ENCODE assay signal across 22 cellular contexts in the genomic region with DNA sequence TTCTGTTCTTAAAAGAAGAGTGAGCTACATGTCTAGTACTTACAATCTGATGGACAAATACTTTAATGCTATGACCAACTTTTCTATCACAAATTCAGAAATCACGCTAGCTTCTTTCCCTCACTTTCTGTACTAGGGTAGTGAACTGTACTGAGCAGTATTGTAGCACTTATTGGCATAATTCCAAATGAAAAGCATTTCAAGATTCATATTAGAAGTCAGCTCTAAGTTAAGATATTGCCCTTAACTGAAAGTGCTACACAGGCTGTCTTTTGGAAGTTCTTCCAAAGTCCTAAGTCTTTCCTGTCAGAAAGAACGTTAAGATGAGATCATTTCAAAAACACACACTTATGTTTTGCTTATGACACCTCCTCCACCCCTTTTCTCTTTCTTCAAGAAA. TPM values are rescaled to one million over a fixed set of nuclear protein-coding genes. Genes with fewer than 3 reads are reported as not detected.
DNase-seq lines count a peak whose midpoint lies in the region; ATAC-seq, FAIRE-seq and TF ChIP-seq lines count a peak whose summit lies in the region.
"Had no signal": no experiment of that assay in that cellular context is flagged by ENCODE, and none has a peak within 500 bp of the region (broad histone marks: within the 10 kb centered on the region; RNA-seq: fewer than 3 reads in every experiment).

No MANE protein-coding gene starts in this region.

- H3K27ac ChIP-seq in Karpas-422 (ENCODE audit: low read length): 0 out of 2 replicates have a peak overlapping the region, but pooled peaks have one; percentile 22
- H3K27ac ChIP-seq in K562 (ENCODE audit: extremely low read depth, low read depth, low read length): peak overlapping the region; percentile 0; the same call in 1 of the 3 replicates
- no peak overlapping the region for H3K27ac ChIP-seq in foreskin keratinocyte
- H3K27ac ChIP-seq: pancreas, Peyer's patch, spleen had no signal

- H3K79me2 ChIP-seq in Karpas-422 (ENCODE audit: low read length): peaks cover 96% of the 10 kb centered on the region
- peaks cover 92% of the 10 kb centered on the region for H3K79me2 ChIP-seq in K562 (ENCODE audit: control insufficient read depth, insufficient read depth, low read length)

- H3K27me3 ChIP-seq in Karpas-422 (ENCODE audit: low read length): no peaks in the 10 kb centered on the region
- no peaks in the 10 kb centered on the region for H3K27me3 ChIP-seq in K562 (ENCODE audit: control insufficient read depth in 2 of 2, insufficient read depth in 2 of 2, low read length in 2 of 2)
- no peaks in the 10 kb centered on the region for H3K27me3 ChIP-seq in skeletal muscle satellite cell (ENCODE audit: control insufficient read depth, insufficient read depth, low read length)
- no peaks in the 10 kb centered on the region for H3K27me3 ChIP-seq in foreskin keratinocyte
- H3K27me3 ChIP-seq: BE2C, esophagus muscularis mucosa, pancreas, Peyer's patch, spleen, tibial nerve had no signal

- DNase-seq in Karpas-422 (no peak), K562 (ENCODE audit: extremely low read depth in 1 of 4, low spot score in 3 of 4) (peak in 1 of 4 experiments; percentile 17), left cardiac atrium (no peak), DMS114 treated with DMSO at 0.1 percent for 48 hours (lab: John Stamatoyannopoulos, UW; ENCODE audit: unreplicated experiment) (no peak), foreskin keratinocyte (no peak)
- no peak for DNase-seq in stimulated activated CD8-positive, alpha-beta memory T cell treated with anti-CD3 and anti-CD28 coated beads, Interleukin-4, amount 100 ng/mL, for 48 hours
- DNase-seq: activated CD4-positive, alpha-beta T cell treated with anti-CD3 and anti-CD28 coated beads, Interleukin-2, amount 50 U/mL, for 1 hour; activated naive CD4-positive, alpha-beta T cell treated with anti-CD3 and anti-CD28 coated beads, Interleukin-2, amount 50 U/mL, for 16 hours; activated T-cell treated with anti-CD3 and anti-CD28 coated beads for 4 hours; BE2C; hypothalamus; KBM-7; kidney glomerular epithelial cell; NCI-H748 treated with DMSO at 0.1 percent for 48 hours; pancreas; Peyer's patch; spleen had no signal

- H2AFZ ChIP-seq in Karpas-422 (ENCODE audit: low read length) (no peak overlapping the region), K562 (ENCODE audit: low read depth, low read length) (no peak overlapping the region)

- TF ChIP-seq CTCF in K562 (IDR thresholded peaks at IDR 0.05 in 2 of 3, conservative IDR thresholded peaks at IDR 0.05 in 1 of 3; ENCODE audit: insufficient read depth in 2 of 3, low read depth in 1 of 3, low read length in 3 of 3) (no peak), foreskin keratinocyte (conservative IDR thresholded peaks at IDR 0.05) (no peak)

- TF ChIP-seq EP300 in K562 (IDR thresholded peaks at IDR 0.05; ENCODE audit: low read length): no peak

- no peaks in the 10 kb centered on the region for H3K9me2 ChIP-seq in Karpas-422 (replicated peaks; ENCODE audit: insufficient read depth, low read length)

- CTCF ChIA-PET in K562 (lab: Yijun Ruan, JAX; ENCODE audit: low intra/inter-chr PET ratio): no interaction called here

- ATAC-seq in K562 (no peak; the same call in 2 of the 3 replicates), left cardiac atrium (peak; percentile 44), foreskin keratinocyte (no peak), GM18868 (IDR thresholded peaks at IDR 0.05; ENCODE audit: unreplicated experiment) (no peak)
- ATAC-seq: pancreas had no signal

- FAIRE-seq in K562 (lab: Jason Lieb, UNC): peak; percentile 32
- FAIRE-seq: pancreas had no signal

- H3K36me3 ChIP-seq in Karpas-422 (ENCODE audit: insufficient read depth, low read length) (no peaks in the 10 kb centered on the region), K562 (ENCODE audit: control insufficient read depth, insufficient read depth, low read length) (peaks cover 3% of the 10 kb centered on the region; the same call in 2 of the 3 replicates), skeletal muscle satellite cell (ENCODE audit: insufficient read depth, low read length) (no peaks in the 10 kb centered on the region)
- H3K36me3 ChIP-seq: BE2C, HAP-1, pancreas, Peyer's patch, tibial nerve had no signal

- H4K20me1 ChIP-seq in Karpas-422 (ENCODE audit: insufficient read depth, low read depth, low read length) (no peaks in the 10 kb centered on the region; the same call in 1 of the 2 replicates), K562 (replicated peaks; ENCODE audit: control insufficient read depth, insufficient read depth, low read length) (peaks cover 24% of the 10 kb centered on the region)

- H3K9me3 ChIP-seq in Karpas-422 (ENCODE audit: low read length): no peaks in the 10 kb centered on the region
- H3K9me3 ChIP-seq in K562 (replicated peaks; ENCODE audit: control insufficient read depth, insufficient read depth, low read depth, low read length): no peaks in the 10 kb centered on the region
- no peaks in the 10 kb centered on the region for H3K9me3 ChIP-seq in skeletal muscle satellite cell (replicated peaks; ENCODE audit: low read length)
- H3K9me3 ChIP-seq: BE2C, esophagus muscularis mucosa, HAP-1, pancreas, Peyer's patch, spleen, tibial nerve had no signal

- H3K9ac ChIP-seq in Karpas-422 (ENCODE audit: low read length) (no peak overlapping the region), K562 (ENCODE audit: insufficient read depth in 1 of 2, low read depth in 2 of 2, low read length in 2 of 2) (no peak overlapping the region), skeletal muscle satellite cell (ENCODE audit: low read depth, low read length) (no peak overlapping the region)

- H3K4me2 ChIP-seq in Karpas-422 (ENCODE audit: low read depth, low read length, poor library complexity, severe bottlenecking) (no peak overlapping the region), K562 (ENCODE audit: insufficient read depth, low read length) (no peak overlapping the region), skeletal muscle satellite cell (ENCODE audit: low read length) (peak overlapping the region; percentile 7)

- TF ChIP-seq RAD21 in K562 (CRISPR knock-in tag; conservative IDR thresholded peaks at IDR 0.05 in 1 of 2, IDR thresholded peaks at IDR 0.05 in 1 of 2): no peak

- WGBS in K562 (ENCODE audit: insufficient coverage, low coverage, missing lambda C conversion rate): 38% methylated on average over 2 of the region's 2 CpGs

- intact Hi-C loops in K562 (cut with micrococcal nuclease) (no loop called here), left cardiac atrium (cut with DNase I) (no loop called here)

- TF ChIP-seq POLR2A in K562 (conservative IDR thresholded peaks at IDR 0.05): no peak

- BruUV-seq in K562 (replicated peaks; lab: Mats Ljungman, UMichigan): no TSS peak

- in situ Hi-C loops in K562 (cut with MboI): no loop called here

- H3K4me1 ChIP-seq in Karpas-422 (ENCODE audit: low read length) (peaks cover 4% of the 10 kb centered on the region; the same call in 1 of the 2 replicates), K562 (replicated peaks in 1 of 2; ENCODE audit: control insufficient read depth in 2 of 2, insufficient read depth in 2 of 2, low read length in 2 of 2) (peaks cover 4 to 22% of the 10 kb centered on the region in 2 experiments; a peak in 3 of 5 replicates), skeletal muscle satellite cell (ENCODE audit: control insufficient read depth, insufficient read depth, low read length) (peaks cover 11% of the 10 kb centered on the region), foreskin keratinocyte (peaks cover 7% of the 10 kb centered on the region)
- H3K4me1 ChIP-seq: BE2C, HAP-1, pancreas had no signal

- POLR2A ChIA-PET in K562 (lab: Yijun Ruan, JAX): interaction anchor here (1.0 to 3.5 kb wide), 3 partner anchors 10 to 18 kb away, joined by 3 to 45 read pairs (median 4); a partner anchor contains a TSS

- H3K4me3 ChIP-seq in Karpas-422 (ENCODE audit: low read length) (no peak overlapping the region), K562 (no peak overlapping the region), skeletal muscle satellite cell (ENCODE audit: low read length) (no peak overlapping the region)
- H3K4me3 ChIP-seq: esophagus muscularis mucosa, HAP-1, pancreas, Peyer's patch, spleen, tibial nerve had no signal

- H3K9me1 ChIP-seq in K562 (ENCODE audit: control insufficient read depth, insufficient read depth, low read length): no peaks in the 10 kb centered on the region

RNA-seq across cellular contexts. Expression of a gene that starts 13.4 kb away (rescaled TPM):
- total RNA-seq in Karpas-422 (2014; rRNA removed; shearing (Covaris generic); ENCODE audit: low replicate concordance): 71.2 and 107 TPM in 2 replicates
- 99.2 and 293 TPM in 2 replicates for total RNA-seq in K562 (2011; cell fraction: chromatin; rRNA removed; ENCODE audit: low replicate concordance)
- 97.4 and 123 TPM in 2 replicates for total RNA-seq in K562 (2011; cell fraction: nucleolus; rRNA removed)
- total RNA-seq in K562 (2011; cell fraction: nucleoplasm; rRNA removed): 210 and 247 TPM in 2 replicates
- total RNA-seq in K562 (2014; rRNA removed): 20.2 and 23.4 TPM in 2 replicates
- total RNA-seq in K562 (2014; rRNA removed; fragmentation: Illumina TruSeq; extraction: Trizol): 39.5 and 41.2 TPM in 2 replicates
- total RNA-seq in K562 (2015; rRNA removed; fragmentation: Illumina TruSeq; extraction: Trizol): 28.5 and 31.9 TPM in 2 replicates
- 23.9 and 27.2 TPM in 2 replicates for total RNA-seq in K562 (2021)
- polyA plus RNA-seq in K562 (2011; rRNA removed): 149 and 177 TPM in 2 replicates
- 21.1 and 78.8 TPM in 2 replicates for polyA plus RNA-seq in K562 (2011; cell fraction: cytosol; rRNA removed)
- polyA plus RNA-seq in K562 (2011; cell fraction: nucleus; rRNA removed): 36.0 and 74.0 TPM in 2 replicates
- polyA plus RNA-seq in K562 (2012): 43.9 and 45.3 TPM in 2 replicates
- polyA plus RNA-seq in K562 (2014; fragmentation: Illumina TruSeq; extraction: Trizol): 24.6 and 30.3 TPM in 2 replicates
- polyA plus RNA-seq in K562 (2014; fragmentation: Nextera tagmentation; extraction: Ambion mirVana): 10 to 100 TPM; 21.0 to 28.6 TPM
- polyA plus RNA-seq in K562 (2014; rRNA removed): 20.2 and 23.1 TPM in 2 replicates
- polyA minus RNA-seq in K562 (2011; rRNA and poly(A)+ RNA removed): 153 and 215 TPM in 2 replicates
- polyA minus RNA-seq in K562 (2011; cell fraction: cytosol; rRNA and poly(A)+ RNA removed): 47.5 and 48.9 TPM in 2 replicates
- 39.4 and 94.5 TPM in 2 replicates for polyA minus RNA-seq in K562 (2011; cell fraction: nucleus; rRNA and poly(A)+ RNA removed)
- total RNA-seq in left cardiac atrium: 10 to 100 TPM; 41.0 to 51.0 TPM
- 194 and 224 TPM in 2 replicates for total RNA-seq in skeletal muscle satellite cell (2012; rRNA removed)
- total RNA-seq in foreskin keratinocyte: 33.3 and 38.8 TPM in 2 replicates
- polyA plus RNA-seq in foreskin keratinocyte: 14.8 and 15.5 TPM in 2 replicates

RNA-seq across cellular contexts. Expression of a gene that starts 27.0 kb away (rescaled TPM):
- total RNA-seq in Karpas-422 (2014; rRNA removed; shearing (Covaris generic); ENCODE audit: low replicate concordance): 1.3 and 2.7 TPM in 2 replicates
- total RNA-seq in K562 (2011; cell fraction: chromatin; rRNA removed; ENCODE audit: low replicate concordance): 11.2 and 18.1 TPM in 2 replicates
- total RNA-seq in K562 (2011; cell fraction: nucleolus; rRNA removed): 6.3 and 7.5 TPM in 2 replicates
- total RNA-seq in K562 (2011; cell fraction: nucleoplasm; rRNA removed): 12.2 and 23.7 TPM in 2 replicates
- total RNA-seq in K562 (2014; rRNA removed) (3.9 and 5.6 TPM in 2 replicates), K562 (2014; rRNA removed; fragmentation: Illumina TruSeq; extraction: Trizol) (7.1 and 7.6 TPM in 2 replicates), K562 (2015; rRNA removed; fragmentation: Illumina TruSeq; extraction: Trizol) (3.5 and 5.6 TPM in 2 replicates), K562 (2021) (3.4 and 4.7 TPM in 2 replicates), left cardiac atrium (1 to 10 TPM; 1.6 to 2.7 TPM), foreskin keratinocyte (1.2 TPM in 2 replicates)
- polyA plus RNA-seq in K562 (2011; rRNA removed) (10.5 and 11.1 TPM in 2 replicates), K562 (2014; fragmentation: Illumina TruSeq; extraction: Trizol) (5.0 and 5.6 TPM in 2 replicates), K562 (2014; fragmentation: Nextera tagmentation; extraction: Ambion mirVana) (1 to 10 TPM; 5.2 to 7.1 TPM), K562 (2014; rRNA removed) (4.7 and 10.9 TPM in 2 replicates), foreskin keratinocyte (1.3 TPM in 2 replicates)
- 2.8 and 6.0 TPM in 2 replicates for polyA plus RNA-seq in K562 (2011; cell fraction: cytosol; rRNA removed)
- polyA plus RNA-seq in K562 (2011; cell fraction: nucleus; rRNA removed): 8.4 and 12.4 TPM in 2 replicates
- 4.4 and 7.8 TPM in 2 replicates for polyA plus RNA-seq in K562 (2012)
- polyA minus RNA-seq in K562 (2011; rRNA and poly(A)+ RNA removed): 5.1 and 5.3 TPM in 2 replicates
- 2.7 and 3.0 TPM in 2 replicates for polyA minus RNA-seq in K562 (2011; cell fraction: cytosol; rRNA and poly(A)+ RNA removed)
- 3.4 and 5.1 TPM in 2 replicates for polyA minus RNA-seq in K562 (2011; cell fraction: nucleus; rRNA and poly(A)+ RNA removed)
- 0.76 and 1.1 TPM in 2 replicates for total RNA-seq in skeletal muscle satellite cell (2012; rRNA removed)

Comparison
In these comparisons a context has a peak if more than half of its experiments do, and no peak if none do; other contexts are left out.
1. ATAC-seq: peak in left cardiac atrium (2 of 2); none in K562 (single experiment), foreskin keratinocyte (single experiment) and GM18868 (single experiment).